ENCODE assay signal across 27 cellular contexts in genomic region chr2:160940271-160940670, GRCh38.
DNase-seq lines count a peak whose midpoint lies in the region; FAIRE-seq and TF ChIP-seq lines count a peak whose summit lies in the region.
"Had no signal": no experiment of that assay in that cellular context is flagged by ENCODE, and none has a peak within 500 bp of the region (broad histone marks: within the 10 kb centered on the region; RNA-seq: fewer than 3 reads in every experiment).

No MANE protein-coding gene starts in this region.

- H3K9me3 ChIP-seq in MM.1S (replicated peaks; ENCODE audit: insufficient read depth, low read length), result no peaks in the 10 kb centered on the region
- H3K9me3 ChIP-seq in adipocyte (ENCODE audit: control insufficient read depth, low read length), result no peaks in the 10 kb centered on the region
- no peaks in the 10 kb centered on the region for H3K9me3 ChIP-seq in osteoblast (ENCODE audit: low read depth, low read length)
- H3K9me3 ChIP-seq in vagina, result no peaks in the 10 kb centered on the region
- H3K9me3 ChIP-seq: heart right ventricle, MG63, ovary, right atrium auricular region, transverse colon had no signal

- no peak for FAIRE-seq in GM19239 (lab: Jason Lieb, UNC)
- FAIRE-seq: bronchial epithelial cell, colon, GM12891, K562 had no signal

- intact Hi-C loops in vagina (cut with DNase I), result no loop called here

- peak; percentile 2 for DNase-seq in ELR (ENCODE audit: low read depth)
- DNase-seq in MM.1S, result no peak
- DNase-seq in adipocyte (ENCODE audit: low read depth), result peak; percentile 33
- peak; percentile 45 for DNase-seq in osteoblast (ENCODE audit: insufficient read length, low spot score, missing footprints)
- DNase-seq in NCI-H1417 (lab: John Stamatoyannopoulos, UW), result no peak
- DNase-seq in vagina (ENCODE audit: extremely low spot score in 2 of 2), result no peak
- no peak for DNase-seq in GM19239 (ENCODE audit: insufficient read length, low spot score)
- DNase-seq: activated CD8-positive, alpha-beta memory T cell treated with anti-CD3 and anti-CD28 coated beads, Interleukin-2, amount 10 ng/mL, durations not matched to agents 7 days and 5 days; C1 segment of cervical spinal cord; effector CD8-positive, alpha-beta T cell; foreskin melanocyte; H7; heart right ventricle; MG63; NCI-H1436 treated with DMSO at 0.1 percent for 48 hours; NCI-H446; NCI-H82; nephron progenitor cell; stimulated activated CD4-positive, alpha-beta T cell treated with anti-CD3 and anti-CD28 coated beads, Interleukin-2, amount 100 ng/mL, for 24 hours had no signal

- H3K9ac ChIP-seq in MM.1S (ENCODE audit: low read length), result no peak overlapping the region
- H3K9ac ChIP-seq in adipocyte (ENCODE audit: low read length), result no peak overlapping the region

- TF ChIP-seq POLR2A in vagina (IDR thresholded peaks at IDR 0.05), result no peak

- H3F3A ChIP-seq in MM.1S (ENCODE audit: insufficient read depth, low read length), result 0 out of 2 replicates have a peak, but pooled peaks cover 5% of the 10 kb centered on the region

- no peak for TF ChIP-seq CTCF in MM.1S (IDR thresholded peaks at IDR 0.05; ENCODE audit: low read length)
- no peak for TF ChIP-seq CTCF in osteoblast (IDR thresholded peaks at IDR 0.05; ENCODE audit: extremely low read depth, low read depth, low read length)
- TF ChIP-seq CTCF in vagina (IDR thresholded peaks at IDR 0.05), result no peak

- H4K20me1 ChIP-seq in MM.1S (ENCODE audit: insufficient read depth, low read length), result no peaks in the 10 kb centered on the region
- H4K20me1 ChIP-seq in osteoblast (ENCODE audit: insufficient read depth, low read length), result no peaks in the 10 kb centered on the region

- peak overlapping the region; percentile 69; the same call in 1 of the 2 replicates for H3K4me2 ChIP-seq in MM.1S (ENCODE audit: low read depth, low read length)
- H3K4me2 ChIP-seq in osteoblast (ENCODE audit: insufficient read depth, low read length), result no peak overlapping the region

- H3K27ac ChIP-seq in MM.1S (ENCODE audit: low read length) (peak overlapping the region; percentile 72; the same call in 1 of the 2 replicates), osteoblast (ENCODE audit: low read depth, low read length) (no peak overlapping the region), vagina (no peak overlapping the region)
- H3K27ac ChIP-seq: heart right ventricle, ovary, right atrium auricular region, transverse colon, VCaP had no signal

- H3K4me3 ChIP-seq in MM.1S (ENCODE audit: low read length) (no peak overlapping the region), adipocyte (ENCODE audit: low read length) (no peak overlapping the region), osteoblast (ENCODE audit: insufficient read depth, low read length) (no peak overlapping the region), vagina (no peak overlapping the region)
- H3K4me3 ChIP-seq: heart right ventricle, K562, MG63, ovary, right atrium auricular region, transverse colon had no signal

- H3K36me3 ChIP-seq in MM.1S (replicated peaks; ENCODE audit: insufficient read depth, low read length), result no peaks in the 10 kb centered on the region
- H3K36me3 ChIP-seq in adipocyte (ENCODE audit: control insufficient read depth, insufficient read depth, low read length, severe bottlenecking), result no peaks in the 10 kb centered on the region
- H3K36me3 ChIP-seq in osteoblast (ENCODE audit: insufficient read depth, low read length), result no peaks in the 10 kb centered on the region
- H3K36me3 ChIP-seq in vagina, result no peaks in the 10 kb centered on the region
- H3K36me3 ChIP-seq: heart right ventricle, MG63, ovary, right atrium auricular region, transverse colon had no signal

- 0 out of 2 replicates have a peak overlapping the region, but pooled peaks have one; percentile 60 for H2AFZ ChIP-seq in MM.1S (ENCODE audit: low read length)
- no peak overlapping the region for H2AFZ ChIP-seq in osteoblast (ENCODE audit: low read length)

- no peaks in the 10 kb centered on the region for H3K27me3 ChIP-seq in MM.1S (replicated peaks; ENCODE audit: insufficient read depth, low read length)
- no peaks in the 10 kb centered on the region for H3K27me3 ChIP-seq in adipocyte (replicated peaks; ENCODE audit: control insufficient read depth, insufficient read depth, low read length)
- H3K27me3 ChIP-seq in osteoblast (ENCODE audit: insufficient read depth, low read length), result no peaks in the 10 kb centered on the region
- no peaks in the 10 kb centered on the region for H3K27me3 ChIP-seq in vagina
- H3K27me3 ChIP-seq: heart right ventricle, MG63, ovary, right atrium auricular region, transverse colon had no signal

- peaks cover 28% of the 10 kb centered on the region for H3K4me1 ChIP-seq in MM.1S (ENCODE audit: low read length)
- peaks cover 14% of the 10 kb centered on the region for H3K4me1 ChIP-seq in adipocyte (ENCODE audit: control insufficient read depth, insufficient read depth, low read length)
- no peaks in the 10 kb centered on the region for H3K4me1 ChIP-seq in osteoblast (ENCODE audit: insufficient read depth, low read length)
- peaks cover 8% of the 10 kb centered on the region for H3K4me1 ChIP-seq in vagina
- H3K4me1 ChIP-seq: right atrium auricular region had no signal

- H3K9me2 ChIP-seq in MM.1S (replicated peaks; ENCODE audit: insufficient read depth, low read length), result no peaks in the 10 kb centered on the region

- no peaks in the 10 kb centered on the region for H3K79me2 ChIP-seq in MM.1S (ENCODE audit: low read length)
- H3K79me2 ChIP-seq in osteoblast (ENCODE audit: insufficient read depth, low read length), result no peaks in the 10 kb centered on the region

Comparison
In these comparisons a context has a peak if more than half of its experiments do, and no peak if none do; other contexts are left out.
1. DNase-seq: peak in ELR (single experiment), adipocyte (single experiment) and osteoblast (single experiment); none in MM.1S (single experiment), NCI-H1417 (0 of 3), vagina (0 of 2) and GM19239 (single experiment).